ENCODE assay signal across 1 cellular context in the genomic region with DNA sequence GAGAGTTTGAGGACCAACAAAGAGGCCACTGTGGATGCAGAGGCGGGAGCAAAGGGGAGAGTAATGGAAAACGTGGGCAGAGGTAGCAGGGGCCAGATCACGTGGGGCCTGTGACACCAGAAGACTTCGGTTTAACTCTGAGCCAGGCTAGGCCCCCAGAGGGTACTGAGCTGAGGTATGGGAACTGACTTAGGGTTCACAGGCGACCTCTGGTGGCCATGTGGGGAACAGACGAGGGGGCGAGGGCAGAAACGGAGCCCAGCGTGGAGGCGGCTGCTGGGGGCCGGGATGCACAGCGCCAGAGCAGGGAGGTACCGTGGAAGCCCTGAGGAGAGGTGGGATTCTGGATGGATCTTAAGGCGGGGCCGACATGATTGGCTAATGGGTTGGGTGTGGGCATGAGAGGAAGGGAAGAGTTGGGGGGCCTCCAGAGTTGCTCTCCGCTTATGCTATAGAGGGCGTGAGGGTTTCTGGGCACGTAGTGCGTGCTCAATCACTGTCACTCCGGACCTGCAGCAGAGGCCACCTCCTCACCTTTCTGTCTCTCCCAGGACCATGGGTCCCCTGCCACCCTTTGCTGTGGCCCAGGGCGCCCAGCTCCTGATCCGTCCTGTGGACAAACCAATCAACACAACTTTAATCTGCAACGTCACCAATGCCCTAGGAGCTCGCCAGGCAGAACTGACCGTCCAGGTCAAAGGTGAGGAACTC.
A peak's percentile ranks its signal among the peaks of the same experiment; 100 is the strongest.
TF ChIP-seq lines count a peak whose summit lies in the region.

No MANE protein-coding gene starts in this region.

TF ChIP-seq in HepG2, 621 proteins besides CTCF, POLR2A, EP300 and RAD21 (continues in another document):
- peak; percentile 49; the same call in 1 of the 2 replicates for TF ChIP-seq ZNF350 (CRISPR knock-in tag; IDR thresholded peaks at IDR 0.05; ENCODE audit: borderline replicate concordance, low read depth)
- no peak for TF ChIP-seq NR2F1 (CRISPR knock-in tag; IDR thresholded peaks at IDR 0.05)
- TF ChIP-seq ZNF550 (CRISPR knock-in tag; IDR thresholded peaks at IDR 0.05; ENCODE audit: borderline replicate concordance), result no peak
- TF ChIP-seq ZNF564 (CRISPR knock-in tag; IDR thresholded peaks at IDR 0.05), result no peak
- TF ChIP-seq SMAD1 (CRISPR knock-in tag; IDR thresholded peaks at IDR 0.05; ENCODE audit: borderline replicate concordance, low read depth), result no peak
- peak; percentile 87 for TF ChIP-seq SMC3 (IDR thresholded peaks at IDR 0.05; ENCODE audit: low read length)
- TF ChIP-seq CCDC6 (CRISPR knock-in tag; IDR thresholded peaks at IDR 0.05), result no peak
- TF ChIP-seq ZNF281 (CRISPR knock-in tag; IDR thresholded peaks at IDR 0.05; ENCODE audit: borderline replicate concordance), result no peak
- TF ChIP-seq ZNF589 (CRISPR knock-in tag; conservative IDR thresholded peaks at IDR 0.05), result no peak
- no peak for TF ChIP-seq SP140L (CRISPR knock-in tag; IDR thresholded peaks at IDR 0.05; ENCODE audit: borderline replicate concordance)
- TF ChIP-seq SALL2 (CRISPR knock-in tag; IDR thresholded peaks at IDR 0.05), result 0 out of 2 replicates have a peak, but pooled peaks have one; percentile 36
- no peak for TF ChIP-seq ZNF33A (CRISPR knock-in tag; IDR thresholded peaks at IDR 0.05; ENCODE audit: borderline replicate concordance)
- TF ChIP-seq ZFP36 (IDR thresholded peaks at IDR 0.05; ENCODE audit: borderline replicate concordance, low read depth, low read length, partially characterized antibody), result no peak
- peak; percentile 89 for TF ChIP-seq AGO2 (optimal IDR thresholded peaks at IDR 0.05; ENCODE audit: low read depth, low read length)
- TF ChIP-seq JUN (CRISPR knock-in tag; IDR thresholded peaks at IDR 0.05), result no peak
- no peak for TF ChIP-seq GLI4 (CRISPR knock-in tag; IDR thresholded peaks at IDR 0.05; ENCODE audit: borderline replicate concordance)
- TF ChIP-seq ZNF446 (CRISPR knock-in tag; IDR thresholded peaks at IDR 0.05), result no peak
- TF ChIP-seq ZNF263 (CRISPR knock-in tag; IDR thresholded peaks at IDR 0.05), result 0 out of 2 replicates have a peak, but pooled peaks have one; percentile 14
- TF ChIP-seq HIVEP1 (CRISPR knock-in tag; IDR thresholded peaks at IDR 0.05), result no peak
- TF ChIP-seq, protein P1, sequence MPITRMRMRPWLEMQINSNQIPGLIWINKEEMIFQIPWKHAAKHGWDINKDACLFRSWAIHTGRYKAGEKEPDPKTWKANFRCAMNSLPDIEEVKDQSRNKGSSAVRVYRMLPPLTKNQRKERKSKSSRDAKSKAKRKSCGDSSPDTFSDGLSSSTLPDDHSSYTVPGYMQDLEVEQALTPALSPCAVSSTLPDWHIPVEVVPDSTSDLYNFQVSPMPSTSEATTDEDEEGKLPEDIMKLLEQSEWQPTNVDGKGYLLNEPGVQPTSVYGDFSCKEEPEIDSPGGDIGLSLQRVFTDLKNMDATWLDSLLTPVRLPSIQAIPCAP (CRISPR knock-in tag; IDR thresholded peaks at IDR 0.05; ENCODE audit: low read depth), result no peak
- TF ChIP-seq XRCC5 (optimal IDR thresholded peaks at IDR 0.05; ENCODE audit: low read length), result peak; percentile 37
- TF ChIP-seq SALL1 (CRISPR knock-in tag; IDR thresholded peaks at IDR 0.05), result peak; percentile 56
- TF ChIP-seq, protein P2, sequence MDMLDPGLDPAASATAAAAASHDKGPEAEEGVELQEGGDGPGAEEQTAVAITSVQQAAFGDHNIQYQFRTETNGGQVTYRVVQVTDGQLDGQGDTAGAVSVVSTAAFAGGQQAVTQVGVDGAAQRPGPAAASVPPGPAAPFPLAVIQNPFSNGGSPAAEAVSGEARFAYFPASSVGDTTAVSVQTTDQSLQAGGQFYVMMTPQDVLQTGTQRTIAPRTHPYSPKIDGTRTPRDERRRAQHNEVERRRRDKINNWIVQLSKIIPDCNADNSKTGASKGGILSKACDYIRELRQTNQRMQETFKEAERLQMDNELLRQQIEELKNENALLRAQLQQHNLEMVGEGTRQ (IDR thresholded peaks at IDR 0.05; ENCODE audit: low read depth, low read length), result peak; percentile 64; the same call in 1 of the 2 replicates
- TF ChIP-seq, protein P2 (CRISPR knock-in tag; IDR thresholded peaks at IDR 0.05; ENCODE audit: borderline replicate concordance), result no peak; the same call in 1 of the 2 replicates
- TF ChIP-seq HOXD1 (CRISPR knock-in tag; IDR thresholded peaks at IDR 0.05), result 0 out of 2 replicates have a peak, but pooled peaks have one; percentile 21
- TF ChIP-seq, protein P3, sequence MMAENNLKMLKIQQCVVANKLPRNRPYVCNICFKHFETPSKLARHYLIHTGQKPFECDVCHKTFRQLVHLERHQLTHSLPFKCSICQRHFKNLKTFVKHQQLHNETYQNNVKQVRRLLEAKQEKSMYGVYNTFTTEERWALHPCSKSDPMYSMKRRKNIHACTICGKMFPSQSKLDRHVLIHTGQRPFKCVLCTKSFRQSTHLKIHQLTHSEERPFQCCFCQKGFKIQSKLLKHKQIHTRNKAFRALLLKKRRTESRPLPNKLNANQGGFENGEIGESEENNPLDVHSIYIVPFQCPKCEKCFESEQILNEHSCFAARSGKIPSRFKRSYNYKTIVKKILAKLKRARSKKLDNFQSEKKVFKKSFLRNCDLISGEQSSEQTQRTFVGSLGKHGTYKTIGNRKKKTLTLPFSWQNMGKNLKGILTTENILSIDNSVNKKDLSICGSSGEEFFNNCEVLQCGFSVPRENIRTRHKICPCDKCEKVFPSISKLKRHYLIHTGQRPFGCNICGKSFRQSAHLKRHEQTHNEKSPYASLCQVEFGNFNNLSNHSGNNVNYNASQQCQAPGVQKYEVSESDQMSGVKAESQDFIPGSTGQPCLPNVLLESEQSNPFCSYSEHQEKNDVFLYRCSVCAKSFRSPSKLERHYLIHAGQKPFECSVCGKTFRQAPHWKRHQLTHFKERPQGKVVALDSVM (CRISPR knock-in tag; IDR thresholded peaks at IDR 0.05), result no peak
- no peak for TF ChIP-seq ZKSCAN1 (IDR thresholded peaks at IDR 0.05; ENCODE audit: low read length)
- TF ChIP-seq HMG20B (CRISPR knock-in tag; conservative IDR thresholded peaks at IDR 0.05), result no peak
- no peak for TF ChIP-seq ADNP (CRISPR knock-in tag; IDR thresholded peaks at IDR 0.05)
- TF ChIP-seq TFDP2 (CRISPR knock-in tag; IDR thresholded peaks at IDR 0.05), result no peak
- peak; percentile 18; the same call in 1 of the 2 replicates for TF ChIP-seq MYC (CRISPR knock-in tag; IDR thresholded peaks at IDR 0.05; ENCODE audit: borderline replicate concordance)
- TF ChIP-seq TFE3 (CRISPR knock-in tag; IDR thresholded peaks at IDR 0.05), result 0 out of 2 replicates have a peak, but pooled peaks have one; percentile 12
- TF ChIP-seq ZNF333 (CRISPR knock-in tag; IDR thresholded peaks at IDR 0.05; ENCODE audit: borderline replicate concordance), result no peak
- TF ChIP-seq ZNF292 (CRISPR knock-in tag; IDR thresholded peaks at IDR 0.05; ENCODE audit: borderline replicate concordance, low read depth), result no peak
- no peak for TF ChIP-seq ZNF775 (CRISPR knock-in tag; IDR thresholded peaks at IDR 0.05; ENCODE audit: borderline replicate concordance)
- no peak for TF ChIP-seq SMYD3 (CRISPR knock-in tag; IDR thresholded peaks at IDR 0.05)
- TF ChIP-seq, protein P4, sequence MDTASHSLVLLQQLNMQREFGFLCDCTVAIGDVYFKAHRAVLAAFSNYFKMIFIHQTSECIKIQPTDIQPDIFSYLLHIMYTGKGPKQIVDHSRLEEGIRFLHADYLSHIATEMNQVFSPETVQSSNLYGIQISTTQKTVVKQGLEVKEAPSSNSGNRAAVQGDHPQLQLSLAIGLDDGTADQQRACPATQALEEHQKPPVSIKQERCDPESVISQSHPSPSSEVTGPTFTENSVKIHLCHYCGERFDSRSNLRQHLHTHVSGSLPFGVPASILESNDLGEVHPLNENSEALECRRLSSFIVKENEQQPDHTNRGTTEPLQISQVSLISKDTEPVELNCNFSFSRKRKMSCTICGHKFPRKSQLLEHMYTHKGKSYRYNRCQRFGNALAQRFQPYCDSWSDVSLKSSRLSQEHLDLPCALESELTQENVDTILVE (CRISPR knock-in tag; IDR thresholded peaks at IDR 0.05), result no peak
- no peak for TF ChIP-seq ISX (CRISPR knock-in tag; conservative IDR thresholded peaks at IDR 0.05)
- no peak for TF ChIP-seq RXRB (CRISPR knock-in tag; IDR thresholded peaks at IDR 0.05; ENCODE audit: borderline replicate concordance)
- no peak for TF ChIP-seq ZNF484 (CRISPR knock-in tag; IDR thresholded peaks at IDR 0.05; ENCODE audit: borderline replicate concordance, low read depth)
- TF ChIP-seq PATZ1 (CRISPR knock-in tag; IDR thresholded peaks at IDR 0.05), result peak; percentile 58; the same call in 1 of the 2 replicates
- 0 out of 2 replicates have a peak, but pooled peaks have one; percentile 15 for TF ChIP-seq SAP130 (CRISPR knock-in tag; IDR thresholded peaks at IDR 0.05; ENCODE audit: low read depth)
